26 cellular contexts compared by ENCODE assay signal in the genomic region with DNA sequence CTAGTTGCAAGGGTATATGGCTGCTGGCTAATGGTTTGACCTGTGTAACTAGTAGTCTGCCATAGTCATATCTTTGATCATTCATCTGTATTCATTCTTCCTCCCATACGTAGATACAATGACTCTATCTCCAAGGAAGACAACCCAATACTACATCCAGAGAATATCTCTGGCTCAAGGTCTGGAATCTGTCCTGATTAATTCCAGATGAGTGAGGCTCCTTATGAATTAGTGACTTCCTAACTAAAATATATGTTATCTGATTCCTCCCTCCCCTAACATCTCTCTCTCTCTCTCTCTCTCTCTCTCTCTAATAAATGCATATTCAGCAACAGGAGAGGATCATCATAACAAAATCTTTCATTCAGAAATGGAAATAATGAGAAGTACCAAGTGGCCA.
"Had no signal": no experiment of that assay in that cellular context is flagged by ENCODE, and none has a peak within 500 bp of the region (broad histone marks: within the 10 kb centered on the region; RNA-seq: fewer than 3 reads in every experiment).

No MANE protein-coding gene starts in this region.

- H3K4me2 ChIP-seq: neural progenitor cell had no signal

- H3K27ac ChIP-seq: epithelial cell of prostate, esophagus muscularis mucosa, foreskin keratinocyte, neural progenitor cell, pancreas, prostate gland, right lobe of liver, testis, tibial nerve had no signal

- H3K27ac Mint-ChIP-seq: dendritic cell treated with granulocyte-macrophage colony-stimulating factor and Interleukin-4, amounts not matched to agents 40 ng/mL and 50 ng/mL, for 4 days; effector memory CD8-positive, alpha-beta T cell; natural killer cell treated with Interleukin-12 subunit alpha and Interleukin-12 subunit beta and Interleukin-15 and Interleukin-18, amount 100 ng/mL, for 72 hours; neural progenitor cell; stimulated activated naive B cell treated with anti-CD40 and anti-IgM and Interleukin-4, amounts not matched to agents 10 μg/mL and 1 μg/mL and 100 μg/mL, for 72 hours; stimulated activated naive CD8-positive, alpha-beta T cell treated with anti-CD3 and anti-CD28 coated beads, Interleukin-15, amount 100 ng/mL, for 72 hours had no signal

- H3K4me3 ChIP-seq: esophagus muscularis mucosa, lung, neural progenitor cell, pancreas, prostate gland, right lobe of liver, testis, tibial nerve had no signal

- H3K9me3 ChIP-seq: esophagus muscularis mucosa, pancreas, prostate gland, right lobe of liver, testis had no signal

- H3K9me3 Mint-ChIP-seq: neural progenitor cell had no signal

- H2AFZ ChIP-seq: neural progenitor cell had no signal

- H3K4me1 Mint-ChIP-seq: neural progenitor cell; stimulated activated naive B cell treated with anti-CD40 and anti-IgM and Interleukin-4, amounts not matched to agents 10 μg/mL and 1 μg/mL and 100 μg/mL, for 72 hours; stimulated activated naive CD8-positive, alpha-beta T cell treated with anti-CD3 and anti-CD28 coated beads, Interleukin-15, amount 100 ng/mL, for 72 hours had no signal

- H3K4me1 ChIP-seq: esophagus muscularis mucosa, foreskin keratinocyte, neural progenitor cell, pancreas, prostate gland, right lobe of liver, testis, tibial nerve had no signal

- H3K4me3 Mint-ChIP-seq: dendritic cell treated with granulocyte-macrophage colony-stimulating factor and Interleukin-4, amounts not matched to agents 40 ng/mL and 50 ng/mL, for 4 days; effector memory CD8-positive, alpha-beta T cell; natural killer cell treated with Interleukin-12 subunit alpha and Interleukin-12 subunit beta and Interleukin-15 and Interleukin-18, amount 100 ng/mL, for 72 hours; neural progenitor cell; stimulated activated naive B cell treated with anti-CD40 and anti-IgM and Interleukin-4, amounts not matched to agents 10 μg/mL and 1 μg/mL and 100 μg/mL, for 72 hours; stimulated activated naive CD8-positive, alpha-beta T cell treated with anti-CD3 and anti-CD28 coated beads, Interleukin-15, amount 100 ng/mL, for 72 hours had no signal

- ATAC-seq: effector memory CD8-positive, alpha-beta T cell; foreskin keratinocyte; left cardiac atrium; left ventricle myocardium superior; natural killer cell treated with Interleukin-12 subunit alpha and Interleukin-12 subunit beta and Interleukin-15 and Interleukin-18, amount 100 ng/mL, for 72 hours; pancreas; right lobe of liver; stimulated activated naive B cell treated with anti-CD40 and anti-IgM and Interleukin-4, amounts not matched to agents 10 μg/mL and 1 μg/mL and 100 μg/mL, for 72 hours; stimulated activated naive CD8-positive, alpha-beta T cell treated with anti-CD3 and anti-CD28 coated beads, Interleukin-15, amount 100 ng/mL, for 72 hours had no signal

- H3K9ac ChIP-seq: neural progenitor cell had no signal

- H3K27me3 ChIP-seq: esophagus muscularis mucosa, foreskin keratinocyte, neural progenitor cell, pancreas, right lobe of liver, testis, tibial nerve had no signal

- DNase-seq: cerebellar nuclear complex; effector memory CD8-positive, alpha-beta T cell; foreskin keratinocyte; kidney; left cardiac atrium; left ventricle myocardium superior; mesenchymal stem cell; midbrain; nucleus accumbens; pancreas; retina; right lobe of liver; stimulated activated CD4-positive, alpha-beta T cell treated with anti-CD3 and anti-CD28 coated beads, Interleukin-15, amount 100 ng/mL, for 24 hours; stimulated activated CD4-positive, alpha-beta T cell treated with anti-CD3 and anti-CD28 coated beads, Interleukin-1b, Interleukin-23, amount 100 ng/mL, for 48 hours; stimulated activated CD4-positive, alpha-beta T cell treated with anti-CD3 and anti-CD28 coated beads, Interleukin-4, amount 100 ng/mL, for 24 hours; stimulated activated naive B cell treated with anti-CD40 and anti-IgM and Interleukin-4, amounts not matched to agents 10 μg/mL and 1 μg/mL and 100 μg/mL, for 72 hours; stimulated activated naive CD8-positive, alpha-beta T cell treated with anti-CD3 and anti-CD28 coated beads, Interleukin-15, amount 100 ng/mL, for 72 hours; testis had no signal

- H3K27me3 Mint-ChIP-seq: dendritic cell treated with granulocyte-macrophage colony-stimulating factor and Interleukin-4, amounts not matched to agents 40 ng/mL and 50 ng/mL, for 4 days; effector memory CD8-positive, alpha-beta T cell; natural killer cell treated with Interleukin-12 subunit alpha and Interleukin-12 subunit beta and Interleukin-15 and Interleukin-18, amount 100 ng/mL, for 72 hours; stimulated activated naive B cell treated with anti-CD40 and anti-IgM and Interleukin-4, amounts not matched to agents 10 μg/mL and 1 μg/mL and 100 μg/mL, for 72 hours; stimulated activated naive CD8-positive, alpha-beta T cell treated with anti-CD3 and anti-CD28 coated beads, Interleukin-15, amount 100 ng/mL, for 72 hours had no signal

- H3K36me3 ChIP-seq: esophagus muscularis mucosa, neural progenitor cell, pancreas, prostate gland, right lobe of liver, tibial nerve had no signal

- H3K36me3 Mint-ChIP-seq: natural killer cell treated with Interleukin-12 subunit alpha and Interleukin-12 subunit beta and Interleukin-15 and Interleukin-18, amount 100 ng/mL, for 72 hours; neural progenitor cell; stimulated activated naive B cell treated with anti-CD40 and anti-IgM and Interleukin-4, amounts not matched to agents 10 μg/mL and 1 μg/mL and 100 μg/mL, for 72 hours had no signal
